6 cellular contexts compared by ENCODE assay signal in the genomic region with DNA sequence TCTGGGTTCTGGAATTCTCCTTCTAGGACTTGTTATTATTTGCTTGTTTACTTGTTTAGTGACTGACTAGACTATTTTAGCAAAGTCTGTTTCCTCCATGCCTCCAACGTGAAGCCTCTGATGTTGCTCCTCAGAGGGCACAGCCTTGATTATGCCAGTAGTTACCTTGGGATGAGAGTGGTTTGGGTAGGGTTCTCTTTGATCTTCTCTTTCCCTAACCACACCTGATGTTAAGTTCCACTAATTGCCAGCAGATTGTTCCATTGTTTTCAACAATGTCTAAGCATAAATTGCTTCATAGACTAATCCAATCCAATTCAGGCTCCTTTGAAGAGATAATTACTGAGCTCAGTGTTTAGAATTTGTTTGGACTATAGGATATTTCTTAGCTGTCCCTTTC.
"Had no signal": no experiment of that assay in that cellular context is flagged by ENCODE, and none has a peak within 500 bp of the region (broad histone marks: within the 10 kb centered on the region; RNA-seq: fewer than 3 reads in every experiment).

No MANE protein-coding gene starts in this region.

- H2AFZ ChIP-seq: GM23338 had no signal

- H3K4me3 ChIP-seq: GM23338 had no signal

- ATAC-seq: GM23338, HepG2 had no signal

- DNase-seq: H9, HCEC 1CT, HFFc6 had no signal

- H3K27ac ChIP-seq: HL-60 had no signal

- H3K4me2 ChIP-seq: GM23338 had no signal
